In genomic region chr15:33158359-33158758, GRCh38 we compare ENCODE assay signal across 20 cellular contexts.
"Had no signal": no experiment of that assay in that cellular context is flagged by ENCODE, and none has a peak within 500 bp of the region (broad histone marks: within the 10 kb centered on the region; RNA-seq: fewer than 3 reads in every experiment).

No MANE protein-coding gene starts in this region.

- H3K36me3 Mint-ChIP-seq: activated naive CD4-positive, alpha-beta T cell treated with anti-CD3 and anti-CD28 coated beads, Interleukin-2, amount 50 U/mL, for 72 hours; WTC11 had no signal

- DNase-seq: activated CD4-positive, alpha-beta T cell treated with anti-CD3 and anti-CD28 coated beads for 36 hours; activated CD4-positive, alpha-beta T cell treated with anti-CD3 and anti-CD28 coated beads, Interleukin-2, amount 50 U/mL, for 48 hours; activated gamma-delta T cell treated with Interleukin-2 at 50 U/mL for 16 hours; dermis blood vessel endothelial cell; effector memory CD8-positive, alpha-beta T cell; midbrain; nephron progenitor cell; occipital lobe; small intestine; stimulated activated CD4-positive, alpha-beta T cell treated with anti-CD3 and anti-CD28 coated beads, Interleukin-15, amount 100 ng/mL, for 24 hours; stimulated activated CD4-positive, alpha-beta T cell treated with anti-CD3 and anti-CD28 coated beads, Interleukin-2, amount 100 ng/mL, for 48 hours; stimulated activated naive CD8-positive, alpha-beta T cell treated with anti-CD3 and anti-CD28 coated beads, Interleukin-15, amount 100 ng/mL, for 72 hours had no signal

- H3K27me3 ChIP-seq: adrenal gland, hepatocyte, suprapubic skin had no signal

- H3K36me3 ChIP-seq: adrenal gland, suprapubic skin had no signal

- H3K4me2 ChIP-seq: hepatocyte had no signal

- H3K9me3 ChIP-seq: adrenal gland, suprapubic skin had no signal

- H3K27ac ChIP-seq: hepatocyte, suprapubic skin had no signal

- H3K4me1 Mint-ChIP-seq: WTC11 had no signal

- H3K4me3 ChIP-seq: adrenal gland, hepatocyte, lung, suprapubic skin had no signal

- H2AFZ ChIP-seq: hepatocyte had no signal

- H3K9me3 Mint-ChIP-seq: activated naive CD4-positive, alpha-beta T cell treated with anti-CD3 and anti-CD28 coated beads, Interleukin-2, amount 50 U/mL, for 72 hours; activated T-helper 1 cell treated with anti-CD3 and anti-CD28 coated beads, Interleukin-12 subunit alpha, Interleukin-12 subunit beta, Interleukin-2, Interleukin-4 antibody, amounts not matched to agents 30 ng/mL and 10 ng/mL and 1 ng/mL, durations not matched to agents 14 hours and 24 hours and 36 hours; effector memory CD8-positive, alpha-beta T cell; nephron progenitor cell; stimulated activated naive CD8-positive, alpha-beta T cell treated with anti-CD3 and anti-CD28 coated beads, Interleukin-15, amount 100 ng/mL, for 72 hours; T-helper 2 cell treated with Interferon-gamma antibody and Interleukin-4, amounts not matched to agents 5 μg/mL and 100 μg/mL, for 36 hours; WTC11 had no signal

- H3K27ac Mint-ChIP-seq: activated CD4-positive, alpha-beta T cell treated with anti-CD3 and anti-CD28 coated beads for 36 hours; activated naive CD4-positive, alpha-beta T cell treated with anti-CD3 and anti-CD28 coated beads, Interleukin-2, amount 50 U/mL, for 72 hours; activated T-helper 1 cell treated with anti-CD3 and anti-CD28 coated beads, Interleukin-12 subunit alpha, Interleukin-12 subunit beta, Interleukin-2, Interleukin-4 antibody, amounts not matched to agents 30 ng/mL and 10 ng/mL and 1 ng/mL, durations not matched to agents 14 hours and 24 hours and 36 hours; effector memory CD8-positive, alpha-beta T cell; nephron progenitor cell; T-helper 2 cell treated with Interferon-gamma antibody and Interleukin-4, amounts not matched to agents 5 μg/mL and 100 μg/mL, for 36 hours; WTC11 had no signal

- H3K79me2 ChIP-seq: hepatocyte had no signal

- H3K4me3 Mint-ChIP-seq: activated CD4-positive, alpha-beta T cell treated with anti-CD3 and anti-CD28 coated beads for 36 hours; activated T-helper 1 cell treated with anti-CD3 and anti-CD28 coated beads, Interleukin-12 subunit alpha, Interleukin-12 subunit beta, Interleukin-2, Interleukin-4 antibody, amounts not matched to agents 30 ng/mL and 10 ng/mL and 1 ng/mL, durations not matched to agents 14 hours and 24 hours and 36 hours; effector memory CD8-positive, alpha-beta T cell; nephron progenitor cell; stimulated activated naive CD8-positive, alpha-beta T cell treated with anti-CD3 and anti-CD28 coated beads, Interleukin-15, amount 100 ng/mL, for 72 hours; T-helper 2 cell treated with Interferon-gamma antibody and Interleukin-4, amounts not matched to agents 5 μg/mL and 100 μg/mL, for 36 hours; WTC11 had no signal
